15 cellular contexts compared by ENCODE assay signal in the genomic region with DNA sequence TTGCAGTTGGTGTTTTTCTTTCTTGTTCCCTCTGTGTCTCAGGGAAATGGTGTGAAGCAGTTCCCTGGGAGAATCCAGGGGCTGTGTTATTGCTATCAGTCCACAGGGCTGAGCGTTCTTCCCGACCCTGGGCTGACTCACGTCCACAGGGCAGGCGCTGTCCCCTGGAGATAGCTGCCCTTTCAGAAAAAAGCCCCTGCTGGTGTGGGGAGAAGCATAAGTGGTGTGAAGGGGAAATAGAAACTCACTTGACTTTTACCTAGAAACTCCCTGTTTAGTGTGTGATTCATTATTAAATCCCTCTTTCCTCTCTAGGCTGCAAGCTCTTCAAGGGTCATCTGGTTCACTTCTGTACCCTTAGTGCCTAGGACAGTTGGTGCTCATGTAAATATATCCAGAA.
DNase-seq lines count a peak whose midpoint lies in the region; ATAC-seq, FAIRE-seq and TF ChIP-seq lines count a peak whose summit lies in the region.
"Had no signal": no experiment of that assay in that cellular context is flagged by ENCODE, and none has a peak within 500 bp of the region (broad histone marks: within the 10 kb centered on the region; RNA-seq: fewer than 3 reads in every experiment).

No MANE protein-coding gene starts in this region.

- H3K36me3 Mint-ChIP-seq in H9 (ENCODE audit: insufficient read depth in 1 of 3, low read depth in 3 of 3) = no peaks in the 10 kb centered on the region

- H3T11ph ChIP-seq in H9 (ENCODE audit: low read length) = no peak overlapping the region

- no peak overlapping the region for H4K5ac ChIP-seq in H9 (ENCODE audit: insufficient read length, low read depth, low read length)

- DNase-seq in GM13976 (ENCODE audit: low spot score) = peak; percentile 59
- no peak for DNase-seq in GM12878 (ENCODE audit: low read depth, low spot score)
- no peak for DNase-seq in mammary epithelial cell
- DNase-seq in Kasumi-1 (lab: John Stamatoyannopoulos, UW) = no peak
- no peak for DNase-seq in H9
- no peak for DNase-seq in head of caudate nucleus
- DNase-seq: amniotic stem cell, immature natural killer cell, NCI-H1048, occipital lobe, PC-3, upper lobe of right lung had no signal

- H3K27me3 Mint-ChIP-seq in H9 (ENCODE audit: low read depth) = peaks cover 2% of the 10 kb centered on the region; the same call in 1 of the 2 replicates

- H3K4me3 ChIP-seq in GM12878 (no peak overlapping the region), mammary epithelial cell (replicated peaks in 1 of 3; ENCODE audit: insufficient read depth in 1 of 3, low read depth in 2 of 3, low read length in 3 of 3) (no peak overlapping the region)
- H3K4me3 ChIP-seq: upper lobe of right lung had no signal

- H3K9me3 ChIP-seq in GM12878 (replicated peaks; ENCODE audit: control insufficient read depth, insufficient read depth, low read length) (no peaks in the 10 kb centered on the region), mammary epithelial cell (replicated peaks; ENCODE audit: insufficient read depth, low read length) (no peaks in the 10 kb centered on the region), H9 (ENCODE audit: control insufficient read depth, low read depth, low read length) (no peaks in the 10 kb centered on the region)
- H3K9me3 ChIP-seq: upper lobe of right lung had no signal

- intact Hi-C loops in GM12878 (cut with micrococcal nuclease; ENCODE audit: unreplicated experiment) = no loop called here
- intact Hi-C loops in mammary epithelial cell (cut with micrococcal nuclease) = no loop called here
- intact Hi-C loops in head of caudate nucleus (cut with DNase I) = no loop called here

- CTCF ChIA-PET in GM12878 (lab: Yijun Ruan, JAX) (interaction anchor here (0.9 to 4.3 kb wide), 6 partner anchors 9 to 15 kb away, joined by 3 to 27 read pairs (median 4); no protein-coding TSS in a partner anchor), mammary epithelial cell (lab: Charles Lee; ENCODE audit: low non-redundant PET) (no interaction called here)

- FAIRE-seq in GM12878 (lab: Jason Lieb, UNC) = peak; percentile 52

- in situ Hi-C loops in GM13976 (cut with MboI; ENCODE audit: low sequenced_read_pairs, unreplicated experiment) = no loop called here
- in situ Hi-C loops in GM12878 (cut with MboI) = no loop called here
- in situ Hi-C loops in mammary epithelial cell (cut with MboI; ENCODE audit: low sequenced_read_pairs in 2 of 2) = no loop called here

- TF ChIP-seq EP300 in GM12878 (IDR thresholded peaks at IDR 0.05; ENCODE audit: borderline replicate concordance in 1 of 2, control insufficient read depth in 1 of 2, low read depth in 2 of 2, low read length in 2 of 2) = peak in 1 of 2 experiments; percentile 43; a peak in 1 of 4 replicates

- no peak overlapping the region for H4K91ac ChIP-seq in H9 (ENCODE audit: insufficient read length, low read depth, low read length)

- RAD21 ChIA-PET in GM12878 (lab: Charles Lee; ENCODE audit: unreplicated experiment) = interaction anchor here (0.9 to 4.6 kb wide), 13 partner anchors 9 to 178 kb away, joined by 3 to 51 read pairs (median 5); no protein-coding TSS in a partner anchor

- H2AFZ ChIP-seq in GM12878 (ENCODE audit: control insufficient read depth, low read depth, low read length) (peak overlapping the region; percentile 52), mammary epithelial cell (ENCODE audit: low read depth, low read length) (no peak overlapping the region), H9 (ENCODE audit: low read length) (no peak overlapping the region)

- ATAC-seq in GM19463 (IDR thresholded peaks at IDR 0.05; ENCODE audit: unreplicated experiment) (peak; percentile 79), HG03095 (IDR thresholded peaks at IDR 0.05; ENCODE audit: unreplicated experiment) (peak; percentile 81), GM12878 (peak; percentile 86)
- ATAC-seq: PC-3, upper lobe of right lung had no signal

- H3K4ac ChIP-seq in H9 (ENCODE audit: low read depth, low read length) = no peak overlapping the region

- H3K9ac ChIP-seq in GM12878 (ENCODE audit: control insufficient read depth, insufficient read depth, low read length) = peak overlapping the region; percentile 11; the same call in 1 of the 2 replicates
- H3K9ac ChIP-seq in mammary epithelial cell (ENCODE audit: insufficient read depth, low read length) = no peak overlapping the region
- no peak overlapping the region for H3K9ac ChIP-seq in H9 (ENCODE audit: extremely low read depth, insufficient read length, low read length)

- no peaks in the 10 kb centered on the region for H3K9me3 Mint-ChIP-seq in H9
- H3K9me3 Mint-ChIP-seq: immature natural killer cell had no signal

- 4% methylated on average over 4 of the region's 4 CpGs for WGBS in GM12878 (ENCODE audit: insufficient coverage, insufficient replicate concordance, low lambda C conversion rate, missing lambda C conversion rate)
- WGBS in mammary epithelial cell (ENCODE audit: low coverage, missing lambda C conversion rate) = 89% methylated on average over 4 of the region's 4 CpGs
- no CpG with 5 or more reads among the region's 4 CpGs for WGBS in H9 (ENCODE audit: extremely low coverage, insufficient read length, low lambda C conversion rate)

- no peak for TF ChIP-seq POLR2A in GM12878 (IDR thresholded peaks at IDR 0.05; ENCODE audit: low read depth, low read length)

- no peaks in the 10 kb centered on the region for H3K36me3 ChIP-seq in GM12878 (ENCODE audit: control insufficient read depth in 2 of 2, insufficient read depth in 2 of 2, low read length in 1 of 2)
- no peaks in the 10 kb centered on the region for H3K36me3 ChIP-seq in mammary epithelial cell (ENCODE audit: insufficient read depth, low read length)
- H3K36me3 ChIP-seq: upper lobe of right lung had no signal

- H4K20me1 ChIP-seq in GM12878 (ENCODE audit: control insufficient read depth, insufficient read depth) (no peaks in the 10 kb centered on the region), mammary epithelial cell (ENCODE audit: insufficient read depth, low read length) (no peaks in the 10 kb centered on the region), H9 (ENCODE audit: control insufficient read depth, insufficient read depth, insufficient read length) (no peaks in the 10 kb centered on the region)

- H3K4me2 ChIP-seq in GM12878 (ENCODE audit: control insufficient read depth, insufficient read depth) (peak overlapping the region; percentile 11), mammary epithelial cell (ENCODE audit: insufficient read depth, low read depth, low read length) (no peak overlapping the region), H9 (ENCODE audit: insufficient read depth, insufficient read length, low read length) (no peak overlapping the region)

- no peak overlapping the region for H2BK20ac ChIP-seq in H9 (ENCODE audit: low read depth, low read length, poor library complexity, severe bottlenecking)

- dilution Hi-C loops in mammary epithelial cell (cut with HindIII; ENCODE audit: low sequenced_read_pairs) = loop anchor here (5.0 kb wide), 1 partner anchor 44 kb away; no protein-coding TSS in a partner anchor

- H3K27me3 ChIP-seq in GM12878 (replicated peaks in 1 of 2; ENCODE audit: control insufficient read depth in 2 of 2, insufficient read depth in 2 of 2, low read length in 1 of 2) = no peaks in the 10 kb centered on the region
- H3K27me3 ChIP-seq in mammary epithelial cell (ENCODE audit: insufficient read depth, low read length) = no peaks in the 10 kb centered on the region
- no peaks in the 10 kb centered on the region for H3K27me3 ChIP-seq in H9 (ENCODE audit: insufficient read depth, low read length)
- H3K27me3 ChIP-seq: upper lobe of right lung had no signal

- H2BK15ac ChIP-seq in H9 (ENCODE audit: low read depth, low read length) = no peak overlapping the region

- SMC1A ChIA-PET in GM12878 (lab: Charles Lee; ENCODE audit: uncharacterized antibody, unreplicated experiment) = interaction anchor here (0.6 to 4.3 kb wide), 20 partner anchors 8 to 199 kb away, joined by 3 to 64 read pairs (median 4); no protein-coding TSS in a partner anchor

- H3K27ac Mint-ChIP-seq in H9 = no peak overlapping the region; a peak in 1 of 7 replicates
- H3K27ac Mint-ChIP-seq: immature natural killer cell had no signal

- H3K23ac ChIP-seq in H9 (ENCODE audit: insufficient read length, low read depth, low read length) = no peak overlapping the region

- BruUV-seq in GM12878 (replicated peaks; lab: Mats Ljungman, UMichigan) (no TSS peak), mammary epithelial cell (replicated peaks; lab: Mats Ljungman, UMichigan) (no TSS peak)

- H2BK120ac ChIP-seq in H9 (ENCODE audit: low read depth, low read length, poor library complexity, severe bottlenecking) = no peak overlapping the region

- H3K4me1 ChIP-seq in GM12878 (ENCODE audit: control insufficient read depth, insufficient read depth, low read length) (peaks cover 29% of the 10 kb centered on the region), mammary epithelial cell (ENCODE audit: insufficient read depth, low read length) (peaks cover 38% of the 10 kb centered on the region), H9 (ENCODE audit: insufficient read depth, low read length) (peaks cover 2% of the 10 kb centered on the region; the same call in 1 of the 2 replicates)
- H3K4me1 ChIP-seq: upper lobe of right lung had no signal

- H4K8ac ChIP-seq in H9 (replicated peaks; ENCODE audit: insufficient read length, low read depth, low read length) = no peak overlapping the region

- POLR2A ChIA-PET in GM12878 (lab: Charles Lee) = interaction anchor here (0.6 to 4.4 kb wide), 9 partner anchors 9 to 132 kb away, joined by 3 to 37 read pairs (median 7); no protein-coding TSS in a partner anchor

- no peak overlapping the region for H3K4me3 Mint-ChIP-seq in H9
- H3K4me3 Mint-ChIP-seq: immature natural killer cell had no signal

- no peak overlapping the region for H2BK5ac ChIP-seq in H9 (ENCODE audit: insufficient read length, low read length)

- no peak overlapping the region for H2BK12ac ChIP-seq in H9 (ENCODE audit: insufficient read length, low read depth, low read length)

- no peaks in the 10 kb centered on the region for H3K79me2 ChIP-seq in GM12878 (ENCODE audit: control insufficient read depth, insufficient read depth, low read length)
- H3K79me2 ChIP-seq in mammary epithelial cell (ENCODE audit: insufficient read depth, low read length) = no peaks in the 10 kb centered on the region
- no peaks in the 10 kb centered on the region for H3K79me2 ChIP-seq in H9 (ENCODE audit: insufficient read depth, low read length)

- H3K79me1 ChIP-seq in H9 (ENCODE audit: insufficient read depth, low read depth, low read length, poor library complexity, severe bottlenecking) = no peaks in the 10 kb centered on the region

- peaks cover 16 to 18% of the 10 kb centered on the region in 2 experiments for H3K4me1 Mint-ChIP-seq in H9

- H3K56ac ChIP-seq in H9 (ENCODE audit: insufficient read length, low read depth, low read length) = no peak overlapping the region

- H3K27ac ChIP-seq in GM12878 (ENCODE audit: control insufficient read depth, insufficient read depth) = no peak overlapping the region; the same call in 1 of the 2 replicates
- no peak overlapping the region for H3K27ac ChIP-seq in mammary epithelial cell (ENCODE audit: insufficient read depth, low read depth, low read length)
- H3K27ac ChIP-seq in H9 (ENCODE audit: insufficient read length, low read depth, low read length) = no peak overlapping the region
- H3K27ac ChIP-seq: HL-60, upper lobe of right lung had no signal

- no peak for TF ChIP-seq CTCF in GM13976 (IDR thresholded peaks at IDR 0.05; ENCODE audit: borderline replicate concordance, control extremely low read depth, extremely low read depth, insufficient read depth, missing control alignments)
- no peak for TF ChIP-seq CTCF in GM12878 (IDR thresholded peaks at IDR 0.05 in 2 of 3, conservative IDR thresholded peaks at IDR 0.05 in 1 of 3; ENCODE audit: control insufficient read depth in 2 of 3, extremely low read depth in 1 of 3, insufficient read depth in 1 of 3, low read depth in 3 of 3, low read length in 3 of 3)
- TF ChIP-seq CTCF in mammary epithelial cell (conservative IDR thresholded peaks at IDR 0.05 in 1 of 2, IDR thresholded peaks at IDR 0.05 in 1 of 2; ENCODE audit: extremely low read depth in 1 of 2, insufficient read depth in 1 of 2, low read depth in 1 of 2, low read length in 2 of 2) = no peak
- TF ChIP-seq CTCF in H9 (conservative IDR thresholded peaks at IDR 0.05) = no peak

- no peak overlapping the region for H3K18ac ChIP-seq in H9 (ENCODE audit: insufficient read length, low read depth, low read length)

- no peak overlapping the region for H3K14ac ChIP-seq in H9 (ENCODE audit: insufficient read depth, low read length)

- H2AK5ac ChIP-seq in H9 (ENCODE audit: insufficient read length, low read length) = no peak overlapping the region

- TF ChIP-seq RAD21 in GM12878 (IDR thresholded peaks at IDR 0.05; ENCODE audit: insufficient read depth, low read depth, low read length) = no peak

- H3K23me2 ChIP-seq in H9 (ENCODE audit: insufficient read length, low read depth, low read length, poor library complexity, severe bottlenecking) = no peaks in the 10 kb centered on the region
